Comparison of ENCODE assay signal across 1 cellular context in genomic region chr11:68121067-68121899, GRCh38.
TF ChIP-seq lines count a peak whose summit lies in the region.

Gene CHKA (minus strand): TSS chr11:68121388. CDS start chr11:68121177, 211 bp downstream.

TF ChIP-seq in GM12878, 131 proteins besides CTCF, POLR2A, EP300 and RAD21 (continued from another document and continues in another):
- TF ChIP-seq USF2 (IDR thresholded peaks at IDR 0.05; ENCODE audit: borderline replicate concordance, low read depth, low read length) (no peak; the same call in 1 of the 2 replicates), ZBED1 (IDR thresholded peaks at IDR 0.05; ENCODE audit: borderline replicate concordance) (no peak), JUNB (IDR thresholded peaks at IDR 0.05) (no peak), MXI1 (IDR thresholded peaks at IDR 0.05; ENCODE audit: low read depth, low read length) (peak; percentile 63; the same call in 1 of the 2 replicates), ZNF384 (IDR thresholded peaks at IDR 0.05; ENCODE audit: borderline replicate concordance, low read depth, low read length) (no peak), HDGF (IDR thresholded peaks at IDR 0.05) (no peak), EGR1 (IDR thresholded peaks at IDR 0.05; ENCODE audit: borderline replicate concordance in 1 of 2, low read depth in 2 of 2, low read length in 2 of 2) (peak in 1 of 2 experiments; percentile 75; a peak in 2 of 3 replicates), NR2C2 (IDR thresholded peaks at IDR 0.05; ENCODE audit: borderline replicate concordance, control insufficient read depth, insufficient read length, low read depth) (no peak), KAT2A (conservative IDR thresholded peaks at IDR 0.05; ENCODE audit: control insufficient read depth, low read depth, low read length) (no peak), STAT3 (IDR thresholded peaks at IDR 0.05; ENCODE audit: low read depth, low read length) (no peak), BCLAF1 (IDR thresholded peaks at IDR 0.05) (no peak), PKNOX1 (IDR thresholded peaks at IDR 0.05) (no peak), ZNF592 (IDR thresholded peaks at IDR 0.05) (no peak), IRF3 (IDR thresholded peaks at IDR 0.05) (peak; percentile 60), IKZF2 (IDR thresholded peaks at IDR 0.05) (0 out of 4 replicates have a peak, but pooled peaks of 1 of the 2 experiments have one; percentile 8), BHLHE40 (IDR thresholded peaks at IDR 0.05; ENCODE audit: borderline replicate concordance in 1 of 2, low read depth in 2 of 2, low read length in 1 of 2) (peak; percentile 71 to 95; a peak in 3 of 4 replicates), CEBPZ (IDR thresholded peaks at IDR 0.05; ENCODE audit: low read depth, low read length) (no peak), ETV6 (conservative IDR thresholded peaks at IDR 0.05 in 1 of 2, IDR thresholded peaks at IDR 0.05 in 1 of 2; ENCODE audit: borderline replicate concordance in 1 of 2, low read depth in 1 of 2) (no peak), SIX5 (IDR thresholded peaks at IDR 0.05; ENCODE audit: low read depth, low read length, severe bottlenecking) (no peak), SPI1 (IDR thresholded peaks at IDR 0.05; ENCODE audit: borderline replicate concordance, insufficient read depth, low read depth, low read length) (no peak), MEF2A (IDR thresholded peaks at IDR 0.05; ENCODE audit: insufficient read depth, low read depth, low read length) (no peak), BCL3 (IDR thresholded peaks at IDR 0.05; ENCODE audit: borderline replicate concordance, insufficient read depth, low read depth, low read length, poor library complexity, severe bottlenecking) (peak; percentile 18), ZNF24 (IDR thresholded peaks at IDR 0.05) (no peak), REST (IDR thresholded peaks at IDR 0.05; ENCODE audit: low read depth, low read length) (no peak), MYB (IDR thresholded peaks at IDR 0.05; ENCODE audit: borderline replicate concordance, low read depth, low read length) (no peak), ZBTB4 (CRISPR knock-in tag; IDR thresholded peaks at IDR 0.05) (no peak), PAX8 (IDR thresholded peaks at IDR 0.05) (no peak), YY1 (IDR thresholded peaks at IDR 0.05; ENCODE audit: low read depth, low read length) (no peak), NRF1 (conservative IDR thresholded peaks at IDR 0.05; ENCODE audit: low read depth, low read length) (no peak), ZNF274 (IDR thresholded peaks at IDR 0.05; ENCODE audit: insufficient read depth, insufficient read length) (no peak), IRF4 (IDR thresholded peaks at IDR 0.05; ENCODE audit: low read depth, low read length) (no peak), RB1 (IDR thresholded peaks at IDR 0.05; ENCODE audit: borderline replicate concordance) (no peak)
